In genomic region chr10:84173543-84173942, GRCh38 we compare ENCODE assay signal across 12 cellular contexts. TPM values are rescaled to one million over a fixed set of nuclear protein-coding genes. Genes with fewer than 3 reads are reported as not detected.
A peak's percentile ranks its signal among the peaks of the same experiment; 100 is the strongest.
DNase-seq lines count a peak whose midpoint lies in the region; ATAC-seq and TF ChIP-seq lines count a peak whose summit lies in the region.
"Had no signal": no experiment of that assay in that cellular context is flagged by ENCODE, and none has a peak within 500 bp of the region (broad histone marks: within the 10 kb centered on the region; RNA-seq: fewer than 3 reads in every experiment).

Gene GPR15LG (plus strand): TSS chr10:84173801. CDS start chr10:84173852, 51 bp downstream.

- no peak within 1 kb of the TSS for H4K91ac ChIP-seq in trophoblast cell (ENCODE audit: low read depth, low read length)

- no peak for DNase-seq in RWPE2 (ENCODE audit: low spot score)
- no peak for DNase-seq in trophoblast cell
- no peak for DNase-seq in mesenteric fat pad (ENCODE audit: low spot score)
- no peak for DNase-seq in DMS79 treated with DMSO at 0.1 percent for 48 hours (lab: John Stamatoyannopoulos, UW)
- DNase-seq in RPMI8226 = no peak
- no peak for DNase-seq in stimulated activated naive CD4-positive, alpha-beta T cell treated with Interleukin-2 at 50 U/mL for 16 hours (lab: John Stamatoyannopoulos, UW)
- DNase-seq: gastrocnemius medialis, left ventricle myocardium inferior, right cardiac atrium had no signal

- H3K4me1 ChIP-seq in RWPE2 (ENCODE audit: insufficient read depth, poor library complexity, severe bottlenecking) (peaks cover 18% of the 10 kb centered on the region), trophoblast cell (ENCODE audit: control insufficient read depth in 1 of 2, insufficient read depth in 2 of 2, low read length in 2 of 2) (no peaks in the 10 kb centered on the region)
- H3K4me1 ChIP-seq: gastrocnemius medialis, left ventricle myocardium inferior had no signal

- H3K4me2 ChIP-seq in trophoblast cell (ENCODE audit: low read length) = no peak within 1 kb of the TSS

- H3K9ac ChIP-seq in trophoblast cell (ENCODE audit: low read length) = no peak within 1 kb of the TSS

- no peak within 1 kb of the TSS for H2AFZ ChIP-seq in trophoblast cell (ENCODE audit: insufficient read depth, low read length, poor library complexity)

- no peaks in the 10 kb centered on the region for H3K9me3 ChIP-seq in RWPE2 (ENCODE audit: severe bottlenecking)
- H3K9me3 ChIP-seq in trophoblast cell (ENCODE audit: insufficient read depth, low read depth, low read length) = no peaks in the 10 kb centered on the region
- H3K9me3 ChIP-seq: gastrocnemius medialis, left ventricle myocardium inferior had no signal

- H3K14ac ChIP-seq in trophoblast cell (ENCODE audit: low read length) = no peak within 1 kb of the TSS

- no peak within 1 kb of the TSS for H3K4me3 ChIP-seq in RWPE2 (ENCODE audit: severe bottlenecking)
- no peak within 1 kb of the TSS for H3K4me3 ChIP-seq in trophoblast cell (ENCODE audit: low read depth, low read length)
- H3K4me3 ChIP-seq: gastrocnemius medialis, left ventricle myocardium inferior had no signal

- no peak within 1 kb of the TSS for H2AK5ac ChIP-seq in trophoblast cell (ENCODE audit: low read length)

- H3K36me3 ChIP-seq in RWPE2 (ENCODE audit: low read depth) (no peaks in the 10 kb centered on the region), trophoblast cell (ENCODE audit: control insufficient read depth in 1 of 2, insufficient read depth in 2 of 2, low read length in 2 of 2) (no peaks in the 10 kb centered on the region)
- H3K36me3 ChIP-seq: gastrocnemius medialis, left ventricle myocardium inferior had no signal

- no peak within 1 kb of the TSS for H2BK120ac ChIP-seq in trophoblast cell (ENCODE audit: insufficient read depth, low read length, poor library complexity)

- H2BK12ac ChIP-seq in trophoblast cell (ENCODE audit: low read length) = no peak within 1 kb of the TSS

- TF ChIP-seq CTCF in RWPE2 (IDR thresholded peaks at IDR 0.05; ENCODE audit: poor library complexity, severe bottlenecking) = no peak

- no peak within 1 kb of the TSS for H4K8ac ChIP-seq in trophoblast cell (ENCODE audit: low read depth, low read length)

- no peak within 1 kb of the TSS for H4K12ac ChIP-seq in trophoblast cell (ENCODE audit: low read depth, low read length)

- peak; percentile 46 for ATAC-seq in GM19025 (IDR thresholded peaks at IDR 0.05; ENCODE audit: low read depth, unreplicated experiment)
- peak; percentile 30 for ATAC-seq in HG02642 (IDR thresholded peaks at IDR 0.05; ENCODE audit: poor library complexity, unreplicated experiment)
- no peak for ATAC-seq in RWPE2 (ENCODE audit: low read depth)
- ATAC-seq: gastrocnemius medialis, Right ventricle myocardium inferior had no signal

- H3K23ac ChIP-seq in trophoblast cell (ENCODE audit: low read length) = peak within 1 kb of the TSS; percentile 49

- H3K27me3 ChIP-seq in RWPE2 (ENCODE audit: insufficient read depth, poor library complexity, severe bottlenecking) (no peaks in the 10 kb centered on the region), trophoblast cell (ENCODE audit: insufficient read depth, low read length) (no peaks in the 10 kb centered on the region)
- H3K27me3 ChIP-seq: gastrocnemius medialis had no signal

- H3K79me1 ChIP-seq in trophoblast cell (ENCODE audit: low read length) = no peaks in the 10 kb centered on the region

- H3K27ac ChIP-seq in RWPE2 (ENCODE audit: poor library complexity, severe bottlenecking) = peak within 1 kb of the TSS; percentile 56
- no peak within 1 kb of the TSS for H3K27ac ChIP-seq in trophoblast cell (ENCODE audit: low read depth, low read length)
- H3K27ac ChIP-seq: gastrocnemius medialis, left ventricle myocardium inferior had no signal

- WGBS in trophoblast cell (ENCODE audit: extremely low coverage, insufficient coverage, insufficient read length) = no CpG with 5 or more reads among the region's 2 CpGs

- H3K79me2 ChIP-seq in trophoblast cell (ENCODE audit: control insufficient read depth, insufficient read depth, low read length, poor library complexity) = no peaks in the 10 kb centered on the region

- no peak within 1 kb of the TSS for H3K4ac ChIP-seq in trophoblast cell (ENCODE audit: low read depth, low read length)

- H2BK5ac ChIP-seq in trophoblast cell (ENCODE audit: low read depth, low read length, poor library complexity) = no peak within 1 kb of the TSS

- H3K18ac ChIP-seq in trophoblast cell (ENCODE audit: low read length) = no peak within 1 kb of the TSS

RNA-seq across cellular contexts. Expression of gene GPR15LG, which starts in this region (rescaled TPM):
- polyA plus RNA-seq in trophoblast cell (2013) = not detected in 2 replicates
- not detected for total RNA-seq in mesenteric fat pad
- total RNA-seq: left ventricle myocardium inferior, right cardiac atrium, Right ventricle myocardium inferior had no signal
- polyA plus RNA-seq: right cardiac atrium had no signal
